ENCODE assay signal across 15 cellular contexts in the genomic region with DNA sequence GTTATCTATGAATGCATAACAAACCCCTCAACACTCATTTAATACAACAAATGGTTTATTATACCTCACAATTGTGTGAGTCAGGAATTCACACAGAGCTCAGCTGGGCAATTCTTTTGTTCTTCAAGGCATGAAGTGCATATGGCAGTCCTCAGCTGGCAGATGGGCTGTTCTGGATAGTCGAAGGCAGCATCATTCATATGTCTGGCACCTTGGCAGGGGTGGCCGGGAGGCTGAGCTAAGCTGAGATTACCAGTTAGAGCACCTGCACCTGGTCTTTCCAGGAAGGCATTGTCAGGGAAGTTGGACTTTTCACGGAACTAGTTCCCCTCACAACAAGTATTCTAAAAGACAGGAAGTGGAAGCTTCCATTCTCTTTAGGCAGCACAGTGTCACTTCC.
"Had no signal": no experiment of that assay in that cellular context is flagged by ENCODE, and none has a peak within 500 bp of the region (broad histone marks: within the 10 kb centered on the region; RNA-seq: fewer than 3 reads in every experiment).

No MANE protein-coding gene starts in this region.

- DNase-seq: activated CD4-positive, alpha-beta T cell treated with anti-CD3 and anti-CD28 coated beads, Interleukin-2, amount 10 ng/mL, durations not matched to agents 24 days and 14 days; activated CD4-positive, CD25-positive, alpha-beta regulatory T cell; activated CD8-positive, alpha-beta memory T cell treated with anti-CD3 and anti-CD28 coated beads, Interleukin-2, amount 50 U/mL, for 4 hours; activated CD8-positive, alpha-beta T cell treated with anti-CD3 and anti-CD28 coated beads, Interleukin-2, amount 10 ng/mL, durations not matched to agents 7 days and 5 days; activated effector memory CD4-positive, alpha-beta T cell treated with anti-CD3 and anti-CD28 coated beads, Interleukin-2, amount 50 U/mL, for 16 hours; activated T-cell treated with anti-CD3 and anti-CD28 coated beads, Interleukin-2, amount 50 U/mL, for 48 hours; dorsolateral prefrontal cortex; mucosa of descending colon; naive thymus-derived CD4-positive, alpha-beta T cell; ovary; stimulated activated naive CD8-positive, alpha-beta T cell treated with anti-CD3 and anti-CD28 coated beads, Interleukin-15, amount 100 ng/mL, for 72 hours had no signal

- H3K27me3 ChIP-seq: cardiac muscle cell, ovary had no signal

- H3K36me3 ChIP-seq: cardiac muscle cell, ovary had no signal

- FAIRE-seq: endometrium, keratinocyte had no signal

- H3K27ac ChIP-seq: cardiac muscle cell, dorsolateral prefrontal cortex, ovary had no signal

- ATAC-seq: activated CD8-positive, alpha-beta T cell treated with anti-CD3 and anti-CD28 coated beads, Interleukin-2, amount 10 ng/mL, durations not matched to agents 7 days and 5 days; mucosa of descending colon; naive thymus-derived CD4-positive, alpha-beta T cell; sciatic nerve; stimulated activated naive CD8-positive, alpha-beta T cell treated with anti-CD3 and anti-CD28 coated beads, Interleukin-15, amount 100 ng/mL, for 72 hours had no signal

- H3K4me3 ChIP-seq: cardiac muscle cell, dorsolateral prefrontal cortex, mucosa of descending colon, ovary had no signal

- H3K9me3 ChIP-seq: mucosa of descending colon, ovary had no signal
